In the genomic region with DNA sequence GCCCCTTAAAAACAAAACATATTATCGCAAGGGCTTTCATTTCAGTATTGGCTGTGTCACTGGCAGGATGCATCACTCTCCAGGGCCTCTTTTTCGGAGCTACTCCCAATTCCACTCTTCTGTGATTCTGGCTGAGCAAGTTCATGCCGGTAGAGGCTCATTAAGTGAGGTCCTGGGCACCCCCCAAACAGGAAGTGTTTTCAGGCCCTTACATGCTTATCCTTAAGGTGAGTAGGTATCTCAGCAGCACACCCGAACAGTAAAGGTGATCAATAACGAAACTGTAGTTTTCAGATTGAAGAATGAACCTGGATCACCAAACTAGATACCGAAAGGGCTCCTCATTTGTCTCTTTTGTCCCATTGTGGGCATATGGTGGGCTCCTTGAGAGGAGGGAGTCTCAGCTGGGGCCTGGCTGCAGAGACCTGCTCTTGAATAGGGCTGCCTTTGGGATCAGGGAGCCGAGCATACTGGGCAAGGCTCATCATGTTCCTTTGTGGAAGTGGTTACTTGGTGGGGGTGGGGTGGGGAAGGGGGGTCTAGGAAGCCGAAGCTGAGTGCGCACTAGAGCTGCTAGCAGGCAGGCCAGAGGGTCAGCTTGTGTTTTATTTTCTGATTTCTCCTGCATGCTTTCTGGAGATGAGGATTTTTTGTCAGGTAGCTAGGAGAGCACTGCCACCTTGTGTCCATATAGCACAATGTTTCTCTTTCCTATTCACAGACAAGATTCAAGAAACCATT, we compare ENCODE assay signal across 8 cellular contexts.
DNase-seq lines count a peak whose midpoint lies in the region; ATAC-seq and TF ChIP-seq lines count a peak whose summit lies in the region.

No MANE protein-coding gene starts in this region.

- H2BK5ac ChIP-seq in neuronal stem cell (ENCODE audit: low read length): no peak overlapping the region

- no peak for ATAC-seq in GM18498 (IDR thresholded peaks at IDR 0.05; ENCODE audit: unreplicated experiment)

- H2AFZ ChIP-seq in neuronal stem cell (ENCODE audit: low read length): peak overlapping the region; percentile 42

- H4K91ac ChIP-seq in neuronal stem cell (ENCODE audit: low read depth, low read length, poor library complexity): no peak overlapping the region

- POLR2A ChIA-PET in GM10248 (lab: Yijun Ruan, JAX): interaction anchor here (0.6 to 2.8 kb wide), 4 partner anchors 45 to 67 kb away, joined by 3 to 10 read pairs (median 4); partner anchors contain the start of gene CDS2

- no peaks in the 10 kb centered on the region for H3K9me3 Mint-ChIP-seq in activated T-helper 1 cell treated with anti-CD3 and anti-CD28 coated beads, Interleukin-12 subunit alpha, Interleukin-12 subunit beta, Interleukin-2, Interleukin-4 antibody, amounts not matched to agents 30 ng/mL and 10 ng/mL and 1 ng/mL, durations not matched to agents 14 hours and 24 hours and 36 hours

- H3K23ac ChIP-seq in neuronal stem cell (ENCODE audit: low read depth, low read length, poor library complexity): no peak overlapping the region

- H3K4me2 ChIP-seq in neuronal stem cell (ENCODE audit: insufficient read depth, low read length, poor library complexity, severe bottlenecking): no peak overlapping the region

- H3K9me3 ChIP-seq in neuronal stem cell (replicated peaks in 1 of 2; ENCODE audit: control insufficient read depth in 2 of 2, insufficient read depth in 1 of 2, low read depth in 1 of 2, low read length in 2 of 2): no peaks in the 10 kb centered on the region

- H3K36me3 ChIP-seq in neuronal stem cell (replicated peaks in 1 of 2; ENCODE audit: control insufficient read depth in 2 of 2, insufficient read depth in 2 of 2, low read length in 2 of 2): peaks cover 22 to 78% of the 10 kb centered on the region in 2 donors

- peaks cover 28 to 36% of the 10 kb centered on the region in 2 donors for H3K4me1 ChIP-seq in neuronal stem cell (ENCODE audit: control insufficient read depth in 2 of 2, insufficient read depth in 1 of 2, low read depth in 1 of 2, low read length in 2 of 2)

- H3K14ac ChIP-seq in neuronal stem cell (ENCODE audit: low read length): no peak overlapping the region

- H2AK5ac ChIP-seq in neuronal stem cell (ENCODE audit: low read depth, low read length): no peak overlapping the region

- H3K4me3 Mint-ChIP-seq in activated T-helper 1 cell treated with anti-CD3 and anti-CD28 coated beads, Interleukin-12 subunit alpha, Interleukin-12 subunit beta, Interleukin-2, Interleukin-4 antibody, amounts not matched to agents 30 ng/mL and 10 ng/mL and 1 ng/mL, durations not matched to agents 14 hours and 24 hours and 36 hours: no peak overlapping the region

- peak overlapping the region; percentile 41 for H3K18ac ChIP-seq in neuronal stem cell (ENCODE audit: low read length)

- no peak overlapping the region for H2BK12ac ChIP-seq in neuronal stem cell (ENCODE audit: low read length)

- intact Hi-C loops in activated T-helper 1 cell treated with anti-CD3 and anti-CD28 coated beads, Interleukin-12 subunit alpha, Interleukin-12 subunit beta, Interleukin-2, Interleukin-4 antibody, amounts not matched to agents 30 ng/mL and 10 ng/mL and 1 ng/mL, durations not matched to agents 14 hours and 24 hours and 36 hours (cut with micrococcal nuclease): loop anchor here (1.0 to 5.0 kb wide), 5 partner anchors 50 to 378 kb away; no protein-coding TSS in a partner anchor

- no peak overlapping the region for H3K4me3 ChIP-seq in HL-60 (replicated peaks; ENCODE audit: insufficient read depth, low read length)
- no peak overlapping the region for H3K4me3 ChIP-seq in fibroblast of the aortic adventitia (ENCODE audit: low read depth, low read length)
- no peak overlapping the region for H3K4me3 ChIP-seq in neuronal stem cell (ENCODE audit: low read length in 2 of 2)

- TF ChIP-seq CTCF in GM10248 (IDR thresholded peaks at IDR 0.05; ENCODE audit: control extremely low read depth, extremely low read depth, low read depth, missing control alignments) (peak; percentile 67), HL-60 (IDR thresholded peaks at IDR 0.05; ENCODE audit: insufficient read depth, low read length) (peak; percentile 47), fibroblast of the aortic adventitia (IDR thresholded peaks at IDR 0.05; ENCODE audit: insufficient read depth, low read length) (peak; percentile 76)

- H2BK120ac ChIP-seq in neuronal stem cell (ENCODE audit: low read depth, low read length): no peak overlapping the region

- peak overlapping the region; percentile 73 for H3K27ac Mint-ChIP-seq in activated T-helper 1 cell treated with anti-CD3 and anti-CD28 coated beads, Interleukin-12 subunit alpha, Interleukin-12 subunit beta, Interleukin-2, Interleukin-4 antibody, amounts not matched to agents 30 ng/mL and 10 ng/mL and 1 ng/mL, durations not matched to agents 14 hours and 24 hours and 36 hours

- no peak overlapping the region for H3K4ac ChIP-seq in neuronal stem cell (ENCODE audit: low read length)

- peaks cover 12% of the 10 kb centered on the region for H3K36me3 Mint-ChIP-seq in activated T-helper 1 cell treated with anti-CD3 and anti-CD28 coated beads, Interleukin-12 subunit alpha, Interleukin-12 subunit beta, Interleukin-2, Interleukin-4 antibody, amounts not matched to agents 30 ng/mL and 10 ng/mL and 1 ng/mL, durations not matched to agents 14 hours and 24 hours and 36 hours (ENCODE audit: low read depth)

- no peak overlapping the region for H2BK15ac ChIP-seq in neuronal stem cell (ENCODE audit: low read length)

- no peak overlapping the region for H3K27ac ChIP-seq in HL-60 (replicated peaks)
- H3K27ac ChIP-seq in neuronal stem cell (replicated peaks; ENCODE audit: low read length): peak overlapping the region; percentile 50

- H3K9ac ChIP-seq in neuronal stem cell (ENCODE audit: low read depth, low read length, poor library complexity): no peak overlapping the region

- CTCF ChIA-PET in GM10248 (lab: Yijun Ruan, JAX): interaction anchor here (0.7 to 11.2 kb wide), 30 partner anchors 10 to 586 kb away, joined by 3 to 183 read pairs (median 7); partner anchors contain the start of gene CDS2

- H3K4me1 Mint-ChIP-seq in activated T-helper 1 cell treated with anti-CD3 and anti-CD28 coated beads, Interleukin-12 subunit alpha, Interleukin-12 subunit beta, Interleukin-2, Interleukin-4 antibody, amounts not matched to agents 30 ng/mL and 10 ng/mL and 1 ng/mL, durations not matched to agents 14 hours and 24 hours and 36 hours (ENCODE audit: low read depth): peaks cover 20% of the 10 kb centered on the region

- no peaks in the 10 kb centered on the region for H3K27me3 ChIP-seq in HL-60 (ENCODE audit: insufficient read depth, poor library complexity, severe bottlenecking)
- peaks cover 0 to 2% (median 0%) of the 10 kb centered on the region in 3 experiments for H3K27me3 ChIP-seq in neuronal stem cell (ENCODE audit: control insufficient read depth in 3 of 3, insufficient read depth in 3 of 3, low read depth in 1 of 3, low read length in 3 of 3)

- no peak overlapping the region for H4K8ac ChIP-seq in neuronal stem cell (ENCODE audit: low read depth, low read length)

- WGBS in neuronal stem cell (ENCODE audit: extremely low coverage in 2 of 2, insufficient read length in 2 of 2, insufficient replicate concordance in 1 of 2), 2 donors: no CpG with 5 or more reads among the region's 9 CpGs

- H3K27me3 Mint-ChIP-seq in activated T-helper 1 cell treated with anti-CD3 and anti-CD28 coated beads, Interleukin-12 subunit alpha, Interleukin-12 subunit beta, Interleukin-2, Interleukin-4 antibody, amounts not matched to agents 30 ng/mL and 10 ng/mL and 1 ng/mL, durations not matched to agents 14 hours and 24 hours and 36 hours (ENCODE audit: insufficient read depth): no peaks in the 10 kb centered on the region

- DNase-seq in A172 (ENCODE audit: low spot score) (peak; percentile 87), GM10248 (ENCODE audit: extremely low spot score) (peak; percentile 81), HL-60 (ENCODE audit: low read depth in 1 of 2, low spot score in 1 of 2) (peak; percentile 48 to 59), NCI-H748 treated with DMSO at 0.1 percent for 48 hours (lab: John Stamatoyannopoulos, UW) (peak; percentile 77), fibroblast of the aortic adventitia (ENCODE audit: low read depth) (peak; percentile 90), neuronal stem cell (ENCODE audit: low spot score) (peak; percentile 49)
- DNase-seq in activated T-helper 1 cell treated with anti-CD3 and anti-CD28 coated beads, Interleukin-12 subunit alpha, Interleukin-12 subunit beta, Interleukin-2, Interleukin-4 antibody, amounts not matched to agents 30 ng/mL and 10 ng/mL and 1 ng/mL, durations not matched to agents 14 hours and 24 hours and 36 hours (ENCODE audit: low spot score): peak; percentile 17

- H3K79me1 ChIP-seq in neuronal stem cell (ENCODE audit: low read depth, low read length): peaks cover 5% of the 10 kb centered on the region

Comparison
In these comparisons a context has a peak if more than half of its experiments do, and no peak if none do; other contexts are left out.
1. DNase-seq: peak in every context shown above with its lines; median percentile 90 in fibroblast of the aortic adventitia; 87 in A172; 81 in GM10248; 77 in NCI-H748 treated with DMSO at 0.1 percent for 48 hours; 54 in HL-60; 49 in neuronal stem cell; 17 in activated T-helper 1 cell treated with anti-CD3 and anti-CD28 coated beads, Interleukin-12 subunit alpha, Interleukin-12 subunit beta, Interleukin-2, Interleukin-4 antibody, amounts not matched to agents 30 ng/mL and 10 ng/mL and 1 ng/mL, durations not matched to agents 14 hours and 24 hours and 36 hours.